ENCODE assay signal across 9 cellular contexts in genomic region chr22:38213319-38214247, GRCh38. TPM values are rescaled to one million over a fixed set of nuclear protein-coding genes. Genes with fewer than 3 reads are reported as not detected.
DNase-seq lines count a peak whose midpoint lies in the region; ATAC-seq and TF ChIP-seq lines count a peak whose summit lies in the region.
"Had no signal": no experiment of that assay in that cellular context is flagged by ENCODE, and none has a peak within 500 bp of the region (broad histone marks: within the 10 kb centered on the region; RNA-seq: fewer than 3 reads in every experiment).

No MANE protein-coding gene starts in this region.

- intact Hi-C loops in ovary (cut with DNase I): no loop called here

- H3K4me3 ChIP-seq in GM12864 (ENCODE audit: low read depth, low read length): peak overlapping the region; percentile 53
- peak overlapping the region; percentile 53 for H3K4me3 ChIP-seq in MM.1S (ENCODE audit: low read length)
- peak overlapping the region; percentile 56 to 59 for H3K4me3 ChIP-seq in duodenal mucosa (ENCODE audit: low read depth in 1 of 2, low read length in 2 of 2)
- H3K4me3 ChIP-seq in ovary: no peak overlapping the region

- H3K27ac ChIP-seq in MM.1S (ENCODE audit: low read length) (peak overlapping the region; percentile 42; the same call in 1 of the 2 replicates), duodenal mucosa (ENCODE audit: low read depth, low read length) (no peak overlapping the region), ovary (peak overlapping the region in 1 of 2 donors; percentile 37)
- H3K27ac ChIP-seq: VCaP had no signal

- peaks cover 3% of the 10 kb centered on the region for H3K36me3 Mint-ChIP-seq in progenitor cell of endocrine pancreas (ENCODE audit: insufficient read depth)

- H3K27me3 ChIP-seq in MM.1S (replicated peaks; ENCODE audit: insufficient read depth, low read length): no peaks in the 10 kb centered on the region
- H3K27me3 ChIP-seq in duodenal mucosa (ENCODE audit: control insufficient read depth in 1 of 2, insufficient read depth in 2 of 2, low read length in 2 of 2): no peaks in the 10 kb centered on the region
- H3K27me3 ChIP-seq in ovary: no peaks in the 10 kb centered on the region

- ATAC-seq in omental fat pad (ENCODE audit: low FRiP score): no peak
- no peak for ATAC-seq in GM18861 (IDR thresholded peaks at IDR 0.05; ENCODE audit: unreplicated experiment)

- no peaks in the 10 kb centered on the region for H4K20me1 ChIP-seq in MM.1S (ENCODE audit: insufficient read depth, low read length)

- H3K4me2 ChIP-seq in MM.1S (ENCODE audit: low read depth, low read length): peak overlapping the region; percentile 55

- H3K36me3 ChIP-seq in MM.1S (replicated peaks; ENCODE audit: insufficient read depth, low read length) (no peaks in the 10 kb centered on the region), duodenal mucosa (ENCODE audit: control insufficient read depth in 1 of 2, insufficient read depth in 2 of 2, low read length in 2 of 2) (no peaks in the 10 kb centered on the region), ovary (no peaks in the 10 kb centered on the region)

- peak overlapping the region; percentile 56; the same call in 1 of the 2 replicates for H3K9ac ChIP-seq in MM.1S (ENCODE audit: low read length)
- no peak overlapping the region for H3K9ac ChIP-seq in duodenal mucosa (ENCODE audit: low read depth in 1 of 2, low read length in 2 of 2)

- peaks cover 24% of the 10 kb centered on the region for H3K4me1 ChIP-seq in MM.1S (ENCODE audit: low read length)
- H3K4me1 ChIP-seq in duodenal mucosa (ENCODE audit: control insufficient read depth in 1 of 2, insufficient read depth in 2 of 2, low read length in 2 of 2): peaks cover 15 to 19% of the 10 kb centered on the region in 2 donors
- H3K4me1 ChIP-seq in ovary (ENCODE audit: insufficient read depth): peaks cover 9% of the 10 kb centered on the region

- no peaks in the 10 kb centered on the region for H3K9me3 Mint-ChIP-seq in progenitor cell of endocrine pancreas (ENCODE audit: low read depth)

- TF ChIP-seq CTCF in GM12864 (IDR thresholded peaks at IDR 0.05; ENCODE audit: low read depth, low read length, missing control alignments) (no peak), MM.1S (IDR thresholded peaks at IDR 0.05; ENCODE audit: low read length) (no peak), progenitor cell of endocrine pancreas (IDR thresholded peaks at IDR 0.05; ENCODE audit: unreplicated experiment) (no peak), omental fat pad (IDR thresholded peaks at IDR 0.05) (no peak), ovary (IDR thresholded peaks at IDR 0.05) (no peak)

- H3K9me2 ChIP-seq in MM.1S (replicated peaks; ENCODE audit: insufficient read depth, low read length): no peaks in the 10 kb centered on the region

- peaks cover 53% of the 10 kb centered on the region for H3K79me2 ChIP-seq in MM.1S (ENCODE audit: low read length)

- peaks cover 22% of the 10 kb centered on the region for H3K27me3 Mint-ChIP-seq in progenitor cell of endocrine pancreas

- 81 to 84% (median 83%) methylated on average over 10 of the region's 10 CpGs for whole genome bisulfite sequencing in ovary, 3 donors

- peaks cover 12% of the 10 kb centered on the region; the same call in 1 of the 2 replicates for H3F3A ChIP-seq in MM.1S (ENCODE audit: insufficient read depth, low read length)

- peaks cover 12% of the 10 kb centered on the region for H3K4me1 Mint-ChIP-seq in progenitor cell of endocrine pancreas (ENCODE audit: low read depth)

- H3K9me3 ChIP-seq in MM.1S (replicated peaks; ENCODE audit: insufficient read depth, low read length): no peaks in the 10 kb centered on the region
- H3K9me3 ChIP-seq in duodenal mucosa (ENCODE audit: control insufficient read depth in 1 of 2, low read length in 2 of 2): no peaks in the 10 kb centered on the region
- no peaks in the 10 kb centered on the region for H3K9me3 ChIP-seq in ovary

- no peak overlapping the region for H2AFZ ChIP-seq in MM.1S (ENCODE audit: low read length)

- H3K27ac Mint-ChIP-seq in progenitor cell of endocrine pancreas: no peak overlapping the region

- TF ChIP-seq EP300 in ovary (IDR thresholded peaks at IDR 0.05): no peak

- TF ChIP-seq POLR2A in ovary (IDR thresholded peaks at IDR 0.05): no peak

- peak overlapping the region; percentile 2 for H3K4me3 Mint-ChIP-seq in progenitor cell of endocrine pancreas (ENCODE audit: low read depth)

- no peak for DNase-seq in GM12864 (ENCODE audit: low read depth)
- no peak for DNase-seq in MM.1S
- no peak for DNase-seq in progenitor cell of endocrine pancreas (ENCODE audit: low spot score, unreplicated experiment)
- no peak for DNase-seq in omental fat pad (ENCODE audit: low spot score)
- DNase-seq in activated CD4-positive, CD25-positive, alpha-beta regulatory T cell treated with anti-CD3 and anti-CD28 coated beads, Interleukin-2, amount 50 U/mL, for 72 hours: no peak
- no peak for DNase-seq in ovary

RNA-seq across cellular contexts. Expression of gene MAFF, which starts 11.8 kb away (rescaled TPM):
- total RNA-seq in progenitor cell of endocrine pancreas (8.4 and 10.2 TPM in 2 replicates), omental fat pad (100 to 1,000 TPM in 3 of 4 donors, 10 to 100 TPM in 1; 73.9 to 334 (median 202) TPM), ovary (100 to 1,000 TPM in 1 of 7 donors, 10 to 100 TPM in 6; 15.0 to 153 (median 19.4) TPM)
- polyA plus RNA-seq in ovary: 10 to 100 TPM; 13.3 to 25.2 TPM

RNA-seq across cellular contexts. Expression of gene PLA2G6, which starts 32.0 kb away (rescaled TPM):
- total RNA-seq in progenitor cell of endocrine pancreas (76.0 and 76.4 TPM in 2 replicates), omental fat pad (10 to 100 TPM; 30.8 to 58.5 (median 45.1) TPM), ovary (10 to 100 TPM; 22.5 to 60.5 (median 39.4) TPM)
- polyA plus RNA-seq in ovary: 10 to 100 TPM; 16.4 to 68.4 TPM

RNA-seq across cellular contexts. Expression of gene TMEM184B, which starts 59.2 kb away (rescaled TPM):
- total RNA-seq in progenitor cell of endocrine pancreas: 67.3 and 71.7 TPM in 2 replicates
- total RNA-seq in omental fat pad: 10 to 100 TPM; 41.2 to 86.4 (median 48.6) TPM
- total RNA-seq in ovary: 10 to 100 TPM; 24.9 to 48.3 (median 38.6) TPM
- polyA plus RNA-seq in ovary: 10 to 100 TPM; 15.3 to 30.3 TPM
